In genomic region chr1:115426271-115426771, GRCh38 we compare ENCODE assay signal across 11 cellular contexts.
DNase-seq lines count a peak whose midpoint lies in the region; ATAC-seq, FAIRE-seq and TF ChIP-seq lines count a peak whose summit lies in the region.
"Had no signal": no experiment of that assay in that cellular context is flagged by ENCODE, and none has a peak within 500 bp of the region (broad histone marks: within the 10 kb centered on the region; RNA-seq: fewer than 3 reads in every experiment).

No MANE protein-coding gene starts in this region.

- H4K91ac ChIP-seq in IMR-90 (ENCODE audit: insufficient read depth, low read depth, low read length) = peak overlapping the region; percentile 97

- TF ChIP-seq EP300 in HepG2 (IDR thresholded peaks at IDR 0.05; ENCODE audit: low read depth in 2 of 2, low read length in 2 of 2) = no peak
- TF ChIP-seq EP300 in HepG2 (CRISPR knock-in tag; IDR thresholded peaks at IDR 0.05; ENCODE audit: borderline replicate concordance) = no peak

- TF ChIP-seq POLR2A in IMR-90 (IDR thresholded peaks at IDR 0.05; ENCODE audit: low read depth, low read length) (peak; percentile 4; the same call in 1 of the 2 replicates), HepG2 (IDR thresholded peaks at IDR 0.05; ENCODE audit: insufficient read depth in 1 of 2, low read depth in 2 of 2, low read length in 2 of 2) (no peak)

- DNase-seq in A172 (ENCODE audit: low spot score) (peak; percentile 97), IMR-90 (peak; percentile 91), choroid plexus epithelial cell (ENCODE audit: low read depth) (peak; percentile 66), HepG2 (ENCODE audit: low spot score) (no peak), head of caudate nucleus (no peak), mucosa of gallbladder (ENCODE audit: low spot score) (no peak)
- DNase-seq in stimulated activated CD4-positive, alpha-beta T cell treated with anti-CD3 and anti-CD28 coated beads, Interleukin-4, amount 100 ng/mL, for 1 hour = no peak
- no peak for DNase-seq in stimulated activated CD4-positive, alpha-beta T cell treated with anti-CD3 and anti-CD28 coated beads, Interleukin-4, amount 100 ng/mL, for 24 hours
- DNase-seq: caudate nucleus, left colon had no signal

- POLR2A ChIA-PET in IMR-90 (lab: Charles Lee; ENCODE audit: unreplicated experiment) = interaction anchor here (0.7 kb wide), 1 partner anchor 1445 kb away, joined by 6 read pairs; no protein-coding TSS in a partner anchor
- POLR2A ChIA-PET in HepG2 (lab: Yijun Ruan, JAX) = no interaction called here

- dilution Hi-C loops in IMR-90 (cut with HindIII; ENCODE audit: low sequenced_read_pairs, unreplicated experiment) = no loop called here

- H2BK20ac ChIP-seq in IMR-90 (ENCODE audit: low read depth, low read length) = peak overlapping the region; percentile 98

- H3K27ac ChIP-seq in IMR-90 (ENCODE audit: insufficient read depth, low read length) = peak overlapping the region; percentile 82
- no peak overlapping the region for H3K27ac ChIP-seq in HepG2 (ENCODE audit: extremely low read length, insufficient read depth, low read length)
- H3K27ac ChIP-seq: KMS-11 had no signal

- no peak overlapping the region for H3K4me3 ChIP-seq in IMR-90 (ENCODE audit: insufficient read depth, low read depth, low read length)
- no peak overlapping the region for H3K4me3 ChIP-seq in choroid plexus epithelial cell (ENCODE audit: low read depth, low read length)
- no peak overlapping the region for H3K4me3 ChIP-seq in HepG2 (replicated peaks in 1 of 3; ENCODE audit: insufficient read depth in 1 of 3, low read depth in 2 of 3, low read length in 3 of 3)

- TF ChIP-seq CTCF in IMR-90 (conservative IDR thresholded peaks at IDR 0.05; ENCODE audit: low read depth, low read length) = no peak
- no peak for TF ChIP-seq CTCF in choroid plexus epithelial cell (conservative IDR thresholded peaks at IDR 0.05; ENCODE audit: low read depth, low read length)
- no peak for TF ChIP-seq CTCF in HepG2 (CRISPR knock-in tag; IDR thresholded peaks at IDR 0.05)

- peak overlapping the region; percentile 99 for H2BK120ac ChIP-seq in IMR-90 (ENCODE audit: low read depth, low read length)

- H2AFZ ChIP-seq in IMR-90 (replicated peaks; ENCODE audit: low read length, poor library complexity) (peak overlapping the region; percentile 88), HepG2 (ENCODE audit: low read length) (no peak overlapping the region)

- H3K9me3 ChIP-seq in IMR-90 (ENCODE audit: control insufficient read depth, insufficient read depth, low read length) (no peaks in the 10 kb centered on the region), HepG2 (ENCODE audit: low read length) (no peaks in the 10 kb centered on the region)

- H3K4me2 ChIP-seq in IMR-90 (ENCODE audit: low read depth, low read length) (peak overlapping the region; percentile 11; the same call in 1 of the 2 replicates), HepG2 (ENCODE audit: low read depth, low read length) (no peak overlapping the region)
- H3K4me2 ChIP-seq: KMS-11 had no signal

- BruUV-seq in IMR-90 (replicated peaks; lab: Mats Ljungman, UMichigan) (no TSS peak), HepG2 (replicated peaks; lab: Mats Ljungman, UMichigan) (no TSS peak)

- TF ChIP-seq RAD21 in IMR-90 (IDR thresholded peaks at IDR 0.05; ENCODE audit: low read length) (no peak), HepG2 (CRISPR knock-in tag; IDR thresholded peaks at IDR 0.05) (no peak)

- H4K8ac ChIP-seq in IMR-90 (ENCODE audit: low read depth in 2 of 2, low read length in 2 of 2) = peak overlapping the region; percentile 71 to 93

- no peak overlapping the region for H2AK9ac ChIP-seq in IMR-90 (replicated peaks; ENCODE audit: low read depth, low read length, poor library complexity)

- peak overlapping the region; percentile 93 for H3K56ac ChIP-seq in IMR-90 (ENCODE audit: extremely low read depth, insufficient read depth, low read length)

- WGBS in IMR-90 (ENCODE audit: extremely low coverage in 2 of 2, insufficient read length in 1 of 2), 2 experiments = 0% methylated on average over 1 of the region's 5 CpGs; no CpG with 5 or more reads in 1 of the 2 experiments
- WGBS in HepG2 (ENCODE audit: low lambda C conversion rate) = 20% methylated on average over 3 of the region's 5 CpGs

- H3K27me3 ChIP-seq in IMR-90 (ENCODE audit: control insufficient read depth, insufficient read depth, low read length) (no peaks in the 10 kb centered on the region), HepG2 (ENCODE audit: control insufficient read depth in 1 of 2, insufficient read depth in 2 of 2, low read length in 2 of 2) (no peaks in the 10 kb centered on the region)

- H3K23ac ChIP-seq in IMR-90 (ENCODE audit: low read depth, low read length) = peak overlapping the region; percentile 96

- H3K4ac ChIP-seq in IMR-90 (ENCODE audit: low read depth, low read length) = peak overlapping the region; percentile 97

- CTCF ChIA-PET in IMR-90 (lab: Yijun Ruan, JAX) (interaction anchor here (0.7 kb wide), 2 partner anchors 15 to 92 kb away, joined by 3 read pairs; no protein-coding TSS in a partner anchor), HepG2 (lab: Yijun Ruan, JAX; ENCODE audit: low intra/inter-chr PET ratio, low total read pairs) (no interaction called here)

- FAIRE-seq in HepG2 (lab: Jason Lieb, UNC) = no peak

- H4K20me1 ChIP-seq in IMR-90 (ENCODE audit: insufficient read depth, low read length) = no peaks in the 10 kb centered on the region
- no peaks in the 10 kb centered on the region for H4K20me1 ChIP-seq in HepG2 (ENCODE audit: insufficient read depth, low read length)

- peak overlapping the region; percentile 98 for H2AK5ac ChIP-seq in IMR-90 (ENCODE audit: low read depth, low read length)

- H3K36me3 ChIP-seq in IMR-90 (ENCODE audit: control insufficient read depth, insufficient read depth, low read length) (no peaks in the 10 kb centered on the region), HepG2 (replicated peaks in 1 of 2; ENCODE audit: control insufficient read depth in 1 of 2, insufficient read depth in 2 of 2, low read length in 2 of 2) (no peaks in the 10 kb centered on the region)

- peak overlapping the region; percentile 100 for H2BK15ac ChIP-seq in IMR-90 (ENCODE audit: low read depth, low read length)

- peaks cover 25% of the 10 kb centered on the region for H3K9me1 ChIP-seq in IMR-90 (ENCODE audit: insufficient read depth, low read length)

- ATAC-seq in IMR-90 (ENCODE audit: low read depth) (peak; percentile 78), HepG2 (no peak; the same call in 2 of the 3 replicates)
- ATAC-seq: left colon had no signal

- H2BK5ac ChIP-seq in IMR-90 (ENCODE audit: low read depth, low read length, poor library complexity, severe bottlenecking) = peak overlapping the region; percentile 97

- H3K79me1 ChIP-seq in IMR-90 (ENCODE audit: low read depth in 1 of 2, low read length in 2 of 2) = no peaks in the 10 kb centered on the region

- in situ Hi-C loops in IMR-90 (cut with MboI; ENCODE audit: low sequenced_read_pairs) (no loop called here), HepG2 (cut with HindIII; ENCODE audit: extremely low pct_ligation_motif_present, low pct_unique_long_range_greater_than_20kb) (no loop called here)

- peak overlapping the region; percentile 83 for H3K18ac ChIP-seq in IMR-90 (ENCODE audit: low read depth, low read length)

- H3K9ac ChIP-seq in IMR-90 (ENCODE audit: low read depth, low read length) (peak overlapping the region; percentile 8; the same call in 1 of the 2 replicates), HepG2 (ENCODE audit: insufficient read depth, low read depth, low read length) (no peak overlapping the region)
- H3K9ac ChIP-seq: KMS-11 had no signal

- H3K4me1 ChIP-seq in IMR-90 (ENCODE audit: control insufficient read depth, insufficient read depth, low read length) = peaks cover 18% of the 10 kb centered on the region
- no peaks in the 10 kb centered on the region for H3K4me1 ChIP-seq in HepG2 (ENCODE audit: insufficient read depth, low read length)

- H3K14ac ChIP-seq in IMR-90 (replicated peaks; ENCODE audit: low read depth, low read length) = peak overlapping the region; percentile 98

- H4K5ac ChIP-seq in IMR-90 (ENCODE audit: low read depth, low read length) = peak overlapping the region; percentile 86

- H3K79me2 ChIP-seq in HepG2 (ENCODE audit: insufficient read depth, low read length) = no peaks in the 10 kb centered on the region

- intact Hi-C loops in IMR-90 (cut with micrococcal nuclease) (no loop called here), HepG2 (cut with micrococcal nuclease; ENCODE audit: unreplicated experiment) (no loop called here), head of caudate nucleus (cut with DNase I) (no loop called here)

TF ChIP-seq in IMR-90, 13 proteins besides CTCF, POLR2A, EP300 and RAD21 (continues in another document):
- TF ChIP-seq MXI1 (IDR thresholded peaks at IDR 0.05; ENCODE audit: borderline replicate concordance, low read depth, low read length) = 0 out of 2 replicates have a peak, but pooled peaks have one; percentile 51
- TF ChIP-seq, protein P1, sequence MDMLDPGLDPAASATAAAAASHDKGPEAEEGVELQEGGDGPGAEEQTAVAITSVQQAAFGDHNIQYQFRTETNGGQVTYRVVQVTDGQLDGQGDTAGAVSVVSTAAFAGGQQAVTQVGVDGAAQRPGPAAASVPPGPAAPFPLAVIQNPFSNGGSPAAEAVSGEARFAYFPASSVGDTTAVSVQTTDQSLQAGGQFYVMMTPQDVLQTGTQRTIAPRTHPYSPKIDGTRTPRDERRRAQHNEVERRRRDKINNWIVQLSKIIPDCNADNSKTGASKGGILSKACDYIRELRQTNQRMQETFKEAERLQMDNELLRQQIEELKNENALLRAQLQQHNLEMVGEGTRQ (IDR thresholded peaks at IDR 0.05; ENCODE audit: low read depth, low read length) = 0 out of 2 replicates have a peak, but pooled peaks have one; percentile 5
- TF ChIP-seq RCOR1 (IDR thresholded peaks at IDR 0.05; ENCODE audit: insufficient replicate concordance, low read length) = no peak
- TF ChIP-seq BHLHE40 (IDR thresholded peaks at IDR 0.05; ENCODE audit: low read depth, low read length) = no peak
- no peak for TF ChIP-seq CHD1 (IDR thresholded peaks at IDR 0.05; ENCODE audit: low read depth, low read length)

TF ChIP-seq in HepG2, 621 proteins besides CTCF, POLR2A, EP300 and RAD21:
- peak; percentile 76 for TF ChIP-seq MAFF (IDR thresholded peaks at IDR 0.05; ENCODE audit: low read depth, low read length)
- no peak for TF ChIP-seq NPAS2 (CRISPR knock-in tag; IDR thresholded peaks at IDR 0.05; ENCODE audit: borderline replicate concordance)
- TF ChIP-seq RARA (CRISPR knock-in tag; IDR thresholded peaks at IDR 0.05) = no peak
- peak; percentile 71 to 80 for TF ChIP-seq MAFK (conservative IDR thresholded peaks at IDR 0.05 in 1 of 2, IDR thresholded peaks at IDR 0.05 in 1 of 2; ENCODE audit: low read length in 2 of 2)
- no peak for TF ChIP-seq BRD4 (CRISPR knock-in tag; IDR thresholded peaks at IDR 0.05)
- TF ChIP-seq HOXA3 (CRISPR knock-in tag; IDR thresholded peaks at IDR 0.05) = no peak
- TF ChIP-seq GABPA (IDR thresholded peaks at IDR 0.05; ENCODE audit: low read depth, low read length) = no peak
- 0 out of 2 replicates have a peak, but pooled peaks have one; percentile 20 for TF ChIP-seq GABPA (CRISPR knock-in tag; IDR thresholded peaks at IDR 0.05; ENCODE audit: low read depth)

Comparison
In these comparisons a context has a peak if more than half of its experiments do, and no peak if none do; other contexts are left out.
1. DNase-seq: peak in A172 (single experiment), IMR-90 (single experiment) and choroid plexus epithelial cell (single experiment); none in HepG2 (single experiment), head of caudate nucleus (0 of 42), stimulated activated CD4-positive, alpha-beta T cell treated with anti-CD3 and anti-CD28 coated beads, Interleukin-4, amount 100 ng/mL, for 1 hour (single experiment), stimulated activated CD4-positive, alpha-beta T cell treated with anti-CD3 and anti-CD28 coated beads, Interleukin-4, amount 100 ng/mL, for 24 hours (single experiment) and mucosa of gallbladder (single experiment).